10 cellular contexts compared by ENCODE assay signal in the genomic region with DNA sequence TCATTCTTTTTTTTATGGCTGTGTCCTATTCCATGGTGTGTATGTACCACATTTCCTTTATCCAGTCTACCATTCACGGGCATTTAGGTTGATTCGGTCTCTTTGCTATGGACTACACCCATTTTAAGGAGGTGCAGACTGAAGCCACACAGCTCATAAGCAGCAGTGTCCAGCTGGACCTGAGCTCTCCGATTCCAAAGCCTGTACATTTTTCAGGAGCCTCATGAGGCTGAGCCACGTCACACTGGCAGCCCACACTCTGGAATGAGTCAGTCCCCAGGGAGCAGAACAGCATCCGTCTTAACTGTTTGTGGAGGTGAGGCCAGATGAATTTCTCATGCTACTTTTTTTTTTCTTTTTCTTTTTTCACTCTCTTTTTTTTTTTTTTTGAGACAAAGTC.
DNase-seq lines count a peak whose midpoint lies in the region; TF ChIP-seq lines count a peak whose summit lies in the region.
"Had no signal": no experiment of that assay in that cellular context is flagged by ENCODE, and none has a peak within 500 bp of the region (broad histone marks: within the 10 kb centered on the region; RNA-seq: fewer than 3 reads in every experiment).

No MANE protein-coding gene starts in this region.

- H3K4me1 ChIP-seq in SJCRH30, result no peaks in the 10 kb centered on the region; the same call in 1 of the 2 replicates

- H3K27ac ChIP-seq in SJCRH30, result no peak overlapping the region

- H3K9me3 Mint-ChIP-seq in type B pancreatic cell, result no peaks in the 10 kb centered on the region

- no peak overlapping the region for H3K4me3 Mint-ChIP-seq in type B pancreatic cell
- H3K4me3 Mint-ChIP-seq: activated T-cell treated with anti-CD3 and anti-CD28 coated beads, Interleukin-2, amount 50 U/mL, for 72 hours had no signal

- H3K9me3 ChIP-seq in SJCRH30 (replicated peaks), result no peaks in the 10 kb centered on the region

- no peaks in the 10 kb centered on the region for H3K27me3 ChIP-seq in SJCRH30

- no peak overlapping the region for H3K27ac Mint-ChIP-seq in type B pancreatic cell
- H3K27ac Mint-ChIP-seq: activated T-cell treated with anti-CD3 and anti-CD28 coated beads, Interleukin-2, amount 50 U/mL, for 72 hours had no signal

- no peaks in the 10 kb centered on the region for H3K36me3 ChIP-seq in SJCRH30

- H3K4me1 Mint-ChIP-seq in type B pancreatic cell (ENCODE audit: unreplicated experiment), result peaks cover 14% of the 10 kb centered on the region

- DNase-seq in EH (ENCODE audit: low read depth) (peak; percentile 97), SJCRH30 (peak; percentile 47 to 53), fibroblast of the aortic adventitia (ENCODE audit: low read depth) (peak; percentile 100), putamen (ENCODE audit: low spot score) (peak; percentile 44), type B pancreatic cell (ENCODE audit: extremely low spot score, unreplicated experiment) (no peak), NCI-H187 treated with DMSO at 0.1 percent for 48 hours (lab: John Stamatoyannopoulos, UW) (no peak), NK-92 (lab: John Stamatoyannopoulos, UW; ENCODE audit: unreplicated experiment) (no peak), T-helper 1 cell (no peak)
- DNase-seq: activated T-cell treated with anti-CD3 and anti-CD28 coated beads, Interleukin-2, amount 50 U/mL, for 72 hours; NCI-H1930 had no signal

- H3K4me3 ChIP-seq in SJCRH30 (no peak overlapping the region), fibroblast of the aortic adventitia (ENCODE audit: low read depth, low read length) (no peak overlapping the region)

- TF ChIP-seq CTCF in fibroblast of the aortic adventitia (IDR thresholded peaks at IDR 0.05; ENCODE audit: insufficient read depth, low read length), result no peak
- TF ChIP-seq CTCF in type B pancreatic cell (conservative IDR thresholded peaks at IDR 0.05), result no peak

- peaks cover 12% of the 10 kb centered on the region for H3K27me3 Mint-ChIP-seq in type B pancreatic cell

- H3K36me3 Mint-ChIP-seq in type B pancreatic cell, result no peaks in the 10 kb centered on the region

Comparison
In these comparisons a context has a peak if more than half of its experiments do, and no peak if none do; other contexts are left out.
1. DNase-seq: peak in EH (single experiment), SJCRH30 (2 of 2), fibroblast of the aortic adventitia (single experiment) and putamen (single experiment); none in type B pancreatic cell (single experiment), NCI-H187 treated with DMSO at 0.1 percent for 48 hours (single experiment), NK-92 (single experiment) and T-helper 1 cell (0 of 5).